Comparison of ENCODE assay signal across 21 cellular contexts in genomic region chr7:2497500-2498336, GRCh38. TPM values are rescaled to one million over a fixed set of nuclear protein-coding genes. Genes with fewer than 3 reads are reported as not detected.
DNase-seq lines count a peak whose midpoint lies in the region; ATAC-seq and TF ChIP-seq lines count a peak whose summit lies in the region.
"Had no signal": no experiment of that assay in that cellular context is flagged by ENCODE, and none has a peak within 500 bp of the region (broad histone marks: within the 10 kb centered on the region; RNA-seq: fewer than 3 reads in every experiment).

No MANE protein-coding gene starts in this region.

- peak overlapping the region; percentile 100 for H3K18ac ChIP-seq in neuronal stem cell (ENCODE audit: low read length)

- peak overlapping the region; percentile 94 for H3K14ac ChIP-seq in neuronal stem cell (ENCODE audit: low read length)

- peak overlapping the region; percentile 100 for H2BK120ac ChIP-seq in neuronal stem cell (ENCODE audit: low read depth, low read length)

- H3K23ac ChIP-seq in neuronal stem cell (ENCODE audit: low read depth, low read length, poor library complexity): peak overlapping the region; percentile 94

- H3K27me3 ChIP-seq in H7 (ENCODE audit: control insufficient read depth, insufficient read depth, low read length): no peaks in the 10 kb centered on the region
- H3K27me3 ChIP-seq in neuronal stem cell (ENCODE audit: control insufficient read depth in 3 of 3, insufficient read depth in 3 of 3, low read depth in 1 of 3, low read length in 3 of 3): no peaks in the 10 kb centered on the region
- H3K27me3 ChIP-seq in vagina: no peaks in the 10 kb centered on the region

- H2BK5ac ChIP-seq in neuronal stem cell (ENCODE audit: low read length): peak overlapping the region; percentile 100

- peak overlapping the region; percentile 100 for H3K4ac ChIP-seq in neuronal stem cell (ENCODE audit: low read length)

- no peak overlapping the region for H3K4me2 ChIP-seq in neuronal stem cell (ENCODE audit: insufficient read depth, low read length, poor library complexity, severe bottlenecking)

- H3K36me3 ChIP-seq in H7 (replicated peaks; ENCODE audit: control insufficient read depth, insufficient read depth, low read length): no peaks in the 10 kb centered on the region
- H3K36me3 ChIP-seq in neuronal stem cell (replicated peaks in 1 of 2; ENCODE audit: control insufficient read depth in 2 of 2, insufficient read depth in 2 of 2, low read length in 2 of 2): no peaks in the 10 kb centered on the region
- H3K36me3 ChIP-seq in vagina: no peaks in the 10 kb centered on the region
- H3K36me3 ChIP-seq: spleen had no signal

- peak overlapping the region; percentile 100 for H3K27ac ChIP-seq in neuronal stem cell (replicated peaks; ENCODE audit: low read length)
- H3K27ac ChIP-seq in vagina: no peak overlapping the region
- H3K27ac ChIP-seq: psoas muscle, RWPE1, spleen had no signal

- H3K4me1 ChIP-seq in neuronal stem cell (ENCODE audit: control insufficient read depth in 2 of 2, insufficient read depth in 1 of 2, low read depth in 1 of 2, low read length in 2 of 2) (peaks cover 59 to 65% of the 10 kb centered on the region in 2 donors), vagina (peaks cover 28% of the 10 kb centered on the region)

- no peak for ATAC-seq in GM21723 (IDR thresholded peaks at IDR 0.05; ENCODE audit: unreplicated experiment)
- ATAC-seq: activated T-cell treated with anti-CD3 and anti-CD28 coated beads, Interleukin-2, amount 50 U/mL, for 72 hours; natural killer cell treated with Interleukin-12 subunit alpha and Interleukin-12 subunit beta and Interleukin-15 and Interleukin-18, amount 100 ng/mL, for 72 hours had no signal

- peak overlapping the region; percentile 100 for H2BK15ac ChIP-seq in neuronal stem cell (ENCODE audit: low read length)

- H4K8ac ChIP-seq in neuronal stem cell (ENCODE audit: low read depth, low read length): no peak overlapping the region

- intact Hi-C loops in vagina (cut with DNase I): no loop called here

- H4K91ac ChIP-seq in neuronal stem cell (ENCODE audit: low read depth, low read length, poor library complexity): peak overlapping the region; percentile 100

- H3K9ac ChIP-seq in neuronal stem cell (ENCODE audit: low read depth, low read length, poor library complexity): peak overlapping the region; percentile 71

- no CpG with 5 or more reads among the region's 25 CpGs for WGBS in neuronal stem cell (ENCODE audit: extremely low coverage in 2 of 2, insufficient read length in 2 of 2, insufficient replicate concordance in 1 of 2), 2 donors

- no peaks in the 10 kb centered on the region for H3K9me3 ChIP-seq in neuronal stem cell (replicated peaks in 1 of 2; ENCODE audit: control insufficient read depth in 2 of 2, insufficient read depth in 1 of 2, low read depth in 1 of 2, low read length in 2 of 2)
- H3K9me3 ChIP-seq in vagina: no peaks in the 10 kb centered on the region
- H3K9me3 ChIP-seq: psoas muscle, spleen had no signal

- H3K79me1 ChIP-seq in neuronal stem cell (ENCODE audit: low read depth, low read length): peaks cover 6% of the 10 kb centered on the region

- H3K4me3 ChIP-seq in H7 (ENCODE audit: insufficient read depth, low read depth, low read length): no peak overlapping the region
- no peak overlapping the region for H3K4me3 ChIP-seq in neuronal stem cell (ENCODE audit: low read length in 2 of 2)
- no peak overlapping the region for H3K4me3 ChIP-seq in vagina
- H3K4me3 ChIP-seq: psoas muscle, spleen had no signal

- peak overlapping the region; percentile 100 for H2AK5ac ChIP-seq in neuronal stem cell (ENCODE audit: low read depth, low read length)

- peak overlapping the region; percentile 100 for H2BK12ac ChIP-seq in neuronal stem cell (ENCODE audit: low read length)

- DNase-seq in H7: peak; percentile 83
- peak; percentile 81 for DNase-seq in NCI-H2171 treated with DMSO at 0.1 percent for 48 hours (lab: John Stamatoyannopoulos, UW)
- DNase-seq in fibroblast of peridontal ligament (ENCODE audit: extremely low read depth): peak; percentile 34
- no peak for DNase-seq in neuronal stem cell (ENCODE audit: low spot score)
- no peak for DNase-seq in hippocampal formation (lab: John Stamatoyannopoulos, UW)
- DNase-seq in vagina (ENCODE audit: extremely low spot score in 2 of 2): no peak
- no peak for DNase-seq in hypothalamus (lab: John Stamatoyannopoulos, UW)
- DNase-seq: activated naive CD4-positive, alpha-beta T cell treated with anti-CD3 and anti-CD28 coated beads, Interleukin-2, amount 10 ng/mL, durations not matched to agents 7 days and 5 days; activated T-cell treated with anti-CD3 and anti-CD28 coated beads, Interleukin-2, amount 50 U/mL, for 72 hours; aorta; CD8-positive, alpha-beta memory T cell; erythroblast; foreskin melanocyte; NCI-H446 treated with DMSO at 0.1 percent for 48 hours; psoas muscle; spleen had no signal

- no peak for TF ChIP-seq CTCF in vagina (IDR thresholded peaks at IDR 0.05)

- peak overlapping the region; percentile 70 for H2AFZ ChIP-seq in neuronal stem cell (ENCODE audit: low read length)

- no peak for TF ChIP-seq POLR2A in vagina (IDR thresholded peaks at IDR 0.05)

RNA-seq across cellular contexts. Expression of gene GRIFIN, which starts 21.5 kb away (rescaled TPM):
- total RNA-seq in H7 (2014; rRNA removed; shearing (Covaris generic)): not detected in 2 replicates
- not detected for polyA plus RNA-seq in neuronal stem cell (2013, experiment 1 of 2)
- polyA plus RNA-seq in neuronal stem cell (2013, experiment 2 of 2): not detected
- not detected for total RNA-seq in vagina
- total RNA-seq: activated CD8-positive, alpha-beta memory T cell treated with anti-CD3 and anti-CD28 coated beads for 36 hours; activated T-cell treated with anti-CD3 and anti-CD28 coated beads, Interleukin-2, amount 50 U/mL, for 72 hours; aorta; CD8-positive, alpha-beta memory T cell; kidney epithelial cell; natural killer cell treated with Interleukin-12 subunit alpha and Interleukin-12 subunit beta and Interleukin-15 and Interleukin-18, amount 100 ng/mL, for 72 hours; psoas muscle; spleen had no signal
- polyA plus RNA-seq: aorta; CD8-positive, alpha-beta memory T cell; psoas muscle; spleen had no signal

RNA-seq across cellular contexts. Expression of gene LFNG, which starts 21.9 kb away (rescaled TPM):
- total RNA-seq in H7 (2014; rRNA removed; shearing (Covaris generic)): 12.8 and 20.0 TPM in 2 replicates
- polyA plus RNA-seq in neuronal stem cell (2013, experiment 1 of 2): 84.0 TPM
- 82.3 TPM for polyA plus RNA-seq in neuronal stem cell (2013, experiment 2 of 2)
- 36.8 TPM for total RNA-seq in vagina

RNA-seq across cellular contexts. Expression of gene BRAT1, which starts 57.6 kb away (rescaled TPM):
- 83.5 and 86.4 TPM in 2 replicates for total RNA-seq in H7 (2014; rRNA removed; shearing (Covaris generic))
- polyA plus RNA-seq in neuronal stem cell (2013, experiment 1 of 2): 18.7 TPM
- 18.1 TPM for polyA plus RNA-seq in neuronal stem cell (2013, experiment 2 of 2)
- total RNA-seq in vagina: 66.0 TPM

Comparison
In these comparisons a context has a peak if more than half of its experiments do, and no peak if none do; other contexts are left out.
1. DNase-seq: peak in H7 (single experiment), NCI-H2171 treated with DMSO at 0.1 percent for 48 hours (single experiment) and fibroblast of peridontal ligament (single experiment); none in neuronal stem cell (single experiment), hippocampal formation (0 of 2), vagina (0 of 2) and hypothalamus (0 of 51).